Comparison of ENCODE assay signal across 14 cellular contexts in genomic region chr9:108534741-108535140, GRCh38.
A peak's percentile ranks its signal among the peaks of the same experiment; 100 is the strongest.
DNase-seq lines count a peak whose midpoint lies in the region; ATAC-seq, FAIRE-seq and TF ChIP-seq lines count a peak whose summit lies in the region.
"Had no signal": no experiment of that assay in that cellular context is flagged by ENCODE, and none has a peak within 500 bp of the region (broad histone marks: within the 10 kb centered on the region; RNA-seq: fewer than 3 reads in every experiment).

No MANE protein-coding gene starts in this region.

- DNase-seq in AG09319 (ENCODE audit: extremely low read depth, low read depth) (peak; percentile 54), HT1080 (ENCODE audit: low read depth) (peak; percentile 91), astrocyte of the cerebellum (ENCODE audit: low read depth) (peak; percentile 66), glomerular visceral epithelial cell (ENCODE audit: extremely low spot score) (peak; percentile 51), NCI-H1694 (lab: John Stamatoyannopoulos, UW) (no peak), kidney (no peak), ascending aorta (ENCODE audit: low spot score in 2 of 2) (no peak)
- DNase-seq: activated naive CD8-positive, alpha-beta T cell treated with anti-CD3 and anti-CD28 coated beads, Interleukin-2, amount 50 U/mL, for 24 hours; heart right ventricle; natural killer cell had no signal

- H3K4me1 ChIP-seq in kidney (ENCODE audit: control insufficient read depth in 1 of 2, insufficient read depth in 1 of 2, low read depth in 1 of 2, low read length in 2 of 2) (no peaks in the 10 kb centered on the region), ascending aorta (no peaks in the 10 kb centered on the region)
- H3K4me1 ChIP-seq: BLaER1, heart right ventricle had no signal

- in situ Hi-C loops in astrocyte of the cerebellum (cut with HindIII; ENCODE audit: low sequenced_read_pairs) = loop anchor here (25.0 kb wide), 1 partner anchor 1047 kb away; the partner anchor contains the start of gene KLF4

- intact Hi-C loops in kidney (cut with DNase I) = no loop called here
- intact Hi-C loops in ascending aorta (cut with DNase I) = no loop called here

- no peaks in the 10 kb centered on the region for H3K9me3 ChIP-seq in kidney (ENCODE audit: control insufficient read depth in 1 of 2, low read length in 2 of 2)
- H3K9me3 ChIP-seq in ascending aorta = no peaks in the 10 kb centered on the region
- H3K9me3 ChIP-seq: heart right ventricle had no signal

- H3K4me3 ChIP-seq in astrocyte of the cerebellum (ENCODE audit: low read depth, low read length) = no peak overlapping the region
- no peak overlapping the region for H3K4me3 ChIP-seq in kidney (ENCODE audit: low read length in 2 of 2)
- no peak overlapping the region for H3K4me3 ChIP-seq in ascending aorta
- H3K4me3 ChIP-seq: BLaER1, heart right ventricle had no signal

- no peak overlapping the region for H3K9ac ChIP-seq in kidney (ENCODE audit: low read length in 2 of 2)
- H3K9ac ChIP-seq: BLaER1 had no signal

- H3K27ac ChIP-seq in kidney (ENCODE audit: low read depth in 2 of 2, low read length in 2 of 2) = no peak overlapping the region
- no peak overlapping the region for H3K27ac ChIP-seq in ascending aorta
- H3K27ac ChIP-seq: BLaER1, heart right ventricle had no signal

- H3K36me3 ChIP-seq in kidney (ENCODE audit: control insufficient read depth in 1 of 2, insufficient read depth in 2 of 2, low read length in 2 of 2) (no peaks in the 10 kb centered on the region), ascending aorta (no peaks in the 10 kb centered on the region)
- H3K36me3 ChIP-seq: BLaER1, heart right ventricle had no signal

- TF ChIP-seq CTCF in AG09319 (IDR thresholded peaks at IDR 0.05; ENCODE audit: low read depth, low read length) (no peak), astrocyte of the cerebellum (IDR thresholded peaks at IDR 0.05; ENCODE audit: low read depth, low read length, missing control alignments) (no peak), kidney (IDR thresholded peaks at IDR 0.05; ENCODE audit: borderline replicate concordance, extremely low read depth, insufficient read depth) (no peak), ascending aorta (IDR thresholded peaks at IDR 0.05) (no peak)

- no peaks in the 10 kb centered on the region for H3K27me3 ChIP-seq in ascending aorta
- H3K27me3 ChIP-seq: BLaER1, heart right ventricle had no signal

- FAIRE-seq in kidney (lab: Jason Lieb, UNC) = no peak
- FAIRE-seq: GM18507 had no signal

- no peak for ATAC-seq in GM18505 (IDR thresholded peaks at IDR 0.05; ENCODE audit: unreplicated experiment)
- ATAC-seq: activated naive CD8-positive, alpha-beta T cell treated with anti-CD3 and anti-CD28 coated beads, Interleukin-2, amount 50 U/mL, for 24 hours; heart right ventricle; left lobe of liver; natural killer cell had no signal

- no peak for TF ChIP-seq POLR2A in GM18505 (IDR thresholded peaks at IDR 0.05; ENCODE audit: borderline replicate concordance, extremely low read depth, insufficient read depth, insufficient read length)

Comparison
In these comparisons a context has a peak if more than half of its experiments do, and no peak if none do; other contexts are left out.
1. DNase-seq: peak in AG09319 (single experiment), HT1080 (single experiment), astrocyte of the cerebellum (single experiment) and glomerular visceral epithelial cell (single experiment); none in NCI-H1694 (single experiment), kidney (single experiment) and ascending aorta (0 of 2).